In genomic region chr9:37405764-37406380, GRCh38 we compare ENCODE assay signal across 31 cellular contexts. TPM values are rescaled to one million over a fixed set of nuclear protein-coding genes. Genes with fewer than 3 reads are reported as not detected.
DNase-seq lines count a peak whose midpoint lies in the region; ATAC-seq, FAIRE-seq and TF ChIP-seq lines count a peak whose summit lies in the region.
"Had no signal": no experiment of that assay in that cellular context is flagged by ENCODE, and none has a peak within 500 bp of the region (broad histone marks: within the 10 kb centered on the region; RNA-seq: fewer than 3 reads in every experiment).

No MANE protein-coding gene starts in this region.

- CTCF ChIA-PET in HepG2 (lab: Yijun Ruan, JAX; ENCODE audit: low intra/inter-chr PET ratio, low total read pairs) = no interaction called here
- CTCF ChIA-PET in GM10248 (lab: Yijun Ruan, JAX) = interaction anchor here (1.8 to 22.3 kb wide), 4 partner anchors 9 to 410 kb away, joined by 7 to 359 read pairs (median 124); no protein-coding TSS in a partner anchor

- no peak for TF ChIP-seq CTCF in HepG2 (CRISPR knock-in tag; IDR thresholded peaks at IDR 0.05)
- TF ChIP-seq CTCF in right lobe of liver (IDR thresholded peaks at IDR 0.05) = no peak
- TF ChIP-seq CTCF in VCaP (conservative IDR thresholded peaks at IDR 0.05) = no peak
- TF ChIP-seq CTCF in right atrium auricular region (IDR thresholded peaks at IDR 0.05) = no peak
- no peak for TF ChIP-seq CTCF in GM10248 (IDR thresholded peaks at IDR 0.05; ENCODE audit: control extremely low read depth, extremely low read depth, low read depth, missing control alignments)

- TF ChIP-seq EP300 in HepG2 (IDR thresholded peaks at IDR 0.05; ENCODE audit: low read depth in 2 of 2, low read length in 2 of 2) (no peak), HepG2 (CRISPR knock-in tag; IDR thresholded peaks at IDR 0.05; ENCODE audit: borderline replicate concordance) (no peak)

- no peak for TF ChIP-seq RAD21 in HepG2 (CRISPR knock-in tag; IDR thresholded peaks at IDR 0.05)

- DNase-seq in HepG2 (ENCODE audit: low spot score) = no peak
- no peak for DNase-seq in right lobe of liver
- DNase-seq in right atrium auricular region (ENCODE audit: low spot score) = no peak
- no peak for DNase-seq in NCI-H2107 (lab: John Stamatoyannopoulos, UW)
- DNase-seq in GM10248 (ENCODE audit: extremely low spot score) = no peak
- DNase-seq: activated CD4-positive, alpha-beta T cell treated with anti-CD3 and anti-CD28 coated beads, Interleukin-2, amount 50 U/mL, for 4 hours; activated CD4-positive, CD25-positive, alpha-beta regulatory T cell; activated naive CD4-positive, alpha-beta T cell treated with anti-CD3 and anti-CD28 coated beads for 36 hours; amygdala; colonic mucosa; DMS153; effector memory CD4-positive, alpha-beta T cell; erythroblast; foreskin fibroblast; H7; left cardiac atrium; NCI-H1417 treated with DMSO at 0.1 percent for 48 hours; NCI-H446; SIG-M5; stomach; T1000; transverse colon had no signal

- TF ChIP-seq POLR2A in HepG2 (IDR thresholded peaks at IDR 0.05; ENCODE audit: insufficient read depth in 1 of 2, low read depth in 2 of 2, low read length in 2 of 2) (no peak), right lobe of liver (IDR thresholded peaks at IDR 0.05) (no peak)

- in situ Hi-C loops in HepG2 (cut with HindIII; ENCODE audit: extremely low pct_ligation_motif_present, low pct_unique_long_range_greater_than_20kb) = no loop called here

- ATAC-seq in HepG2 (no peak), right lobe of liver (no peak), GM18502 (IDR thresholded peaks at IDR 0.05; ENCODE audit: poor library complexity, unreplicated experiment) (no peak), HG02623 (IDR thresholded peaks at IDR 0.05; ENCODE audit: unreplicated experiment) (no peak)
- ATAC-seq: PC-3 had no signal

- H3K36me3 ChIP-seq in HepG2 (replicated peaks in 1 of 2; ENCODE audit: control insufficient read depth in 1 of 2, insufficient read depth in 2 of 2, low read length in 2 of 2) (no peaks in the 10 kb centered on the region), right lobe of liver (no peaks in the 10 kb centered on the region), right atrium auricular region (no peaks in the 10 kb centered on the region)
- H3K36me3 ChIP-seq: breast epithelium, colonic mucosa, heart left ventricle, neutrophil, stomach, transverse colon had no signal

- no peak for FAIRE-seq in HepG2 (lab: Jason Lieb, UNC)
- FAIRE-seq: GM18507 had no signal

- no peaks in the 10 kb centered on the region for H4K20me1 ChIP-seq in HepG2 (ENCODE audit: insufficient read depth, low read length)

- no TSS peak for BruUV-seq in HepG2 (replicated peaks; lab: Mats Ljungman, UMichigan)

- H3K27ac ChIP-seq in HepG2 (ENCODE audit: extremely low read length, insufficient read depth, low read length) (no peak overlapping the region), right lobe of liver (no peak overlapping the region), VCaP (peak overlapping the region; percentile 22; the same call in 1 of the 2 replicates), right atrium auricular region (peak overlapping the region; percentile 4 to 40)
- H3K27ac ChIP-seq: breast epithelium, colonic mucosa, KMS-11, neutrophil, transverse colon had no signal

- H3K4me3 ChIP-seq in HepG2 (replicated peaks in 1 of 3; ENCODE audit: insufficient read depth in 1 of 3, low read depth in 2 of 3, low read length in 3 of 3) (no peak overlapping the region), right lobe of liver (no peak overlapping the region), right atrium auricular region (no peak overlapping the region)
- H3K4me3 ChIP-seq: breast epithelium, colonic mucosa, heart left ventricle, stomach, transverse colon had no signal

- no peaks in the 10 kb centered on the region for H3K79me2 ChIP-seq in HepG2 (ENCODE audit: insufficient read depth, low read length)

- no peaks in the 10 kb centered on the region for H3K9me3 ChIP-seq in HepG2 (ENCODE audit: low read length)
- H3K9me3 ChIP-seq in right lobe of liver = no peaks in the 10 kb centered on the region
- H3K9me3 ChIP-seq in right atrium auricular region = no peaks in the 10 kb centered on the region
- H3K9me3 ChIP-seq: breast epithelium, colonic mucosa, heart left ventricle, neutrophil, stomach, transverse colon had no signal

- no peak overlapping the region for H2AFZ ChIP-seq in HepG2 (ENCODE audit: low read length)

- intact Hi-C loops in HepG2 (cut with micrococcal nuclease; ENCODE audit: unreplicated experiment) = no loop called here
- intact Hi-C loops in right lobe of liver (cut with DNase I) = no loop called here

- no peak overlapping the region for H3K4me2 ChIP-seq in HepG2 (ENCODE audit: low read depth, low read length)
- H3K4me2 ChIP-seq: KMS-11 had no signal

- 39% methylated on average over 10 of the region's 10 CpGs for WGBS in HepG2 (ENCODE audit: low lambda C conversion rate)
- WGBS in right lobe of liver (ENCODE audit: insufficient coverage, low coverage, low lambda C conversion rate, missing lambda C conversion rate) = 68% methylated on average over 8 of the region's 10 CpGs

- H3K9ac ChIP-seq in HepG2 (ENCODE audit: insufficient read depth, low read depth, low read length) = no peak overlapping the region
- H3K9ac ChIP-seq: KMS-11 had no signal

- H3K4me1 ChIP-seq in HepG2 (ENCODE audit: insufficient read depth, low read length) (peaks cover 23% of the 10 kb centered on the region), right lobe of liver (no peaks in the 10 kb centered on the region), right atrium auricular region (peaks cover 0 to 4% of the 10 kb centered on the region in 2 donors)
- H3K4me1 ChIP-seq: breast epithelium, colonic mucosa, stomach, transverse colon had no signal

- POLR2A ChIA-PET in HepG2 (lab: Yijun Ruan, JAX) = no interaction called here
- POLR2A ChIA-PET in GM10248 (lab: Yijun Ruan, JAX) = interaction anchor here (0.6 to 1.0 kb wide), 3 partner anchors 9 to 1714 kb away, joined by 3 to 6 read pairs (median 5); no protein-coding TSS in a partner anchor

- H3K27me3 ChIP-seq in HepG2 (ENCODE audit: control insufficient read depth in 1 of 2, insufficient read depth in 2 of 2, low read length in 2 of 2) = 0 out of 5 replicates have a peak, but pooled peaks cover 0 to 3% of the 10 kb centered on the region in 2 experiments
- H3K27me3 ChIP-seq in right lobe of liver = no peaks in the 10 kb centered on the region
- no peaks in the 10 kb centered on the region for H3K27me3 ChIP-seq in right atrium auricular region
- H3K27me3 ChIP-seq: breast epithelium, colonic mucosa, heart left ventricle, neutrophil, stomach, transverse colon had no signal

RNA-seq across cellular contexts. Expression of gene GRHPR, which starts 16.6 kb away (rescaled TPM):
- total RNA-seq in HepG2 (2016; rRNA removed; fragmentation: Illumina TruSeq; extraction: Trizol) = 115 and 127 TPM in 2 replicates
- total RNA-seq in HepG2 (2016; cell fraction: cytosol; rRNA removed; fragmentation: Illumina TruSeq; extraction: Trizol; ENCODE audit: low read depth) = 58.9 and 75.1 TPM in 2 replicates
- 119 and 128 TPM in 2 replicates for total RNA-seq in HepG2 (2016; cell fraction: insoluble cytoplasmic fraction; rRNA removed; fragmentation: Illumina TruSeq; extraction: Trizol)
- 66.5 and 84.7 TPM in 2 replicates for total RNA-seq in HepG2 (2016; cell fraction: membrane; rRNA removed; fragmentation: Illumina TruSeq; extraction: Trizol)
- 73.9 and 76.5 TPM in 2 replicates for total RNA-seq in HepG2 (2016; cell fraction: nucleus; rRNA removed; fragmentation: Illumina TruSeq; extraction: Trizol)
- 113 and 127 TPM in 2 replicates for polyA plus RNA-seq in HepG2 (2011; rRNA removed)
- polyA plus RNA-seq in HepG2 (2011; cell fraction: cytosol; rRNA removed) = 126 and 161 TPM in 2 replicates
- polyA plus RNA-seq in HepG2 (2011; cell fraction: nucleus; rRNA removed) = 121 and 122 TPM in 2 replicates
- polyA plus RNA-seq in HepG2 (2012) = 66.2 and 76.0 TPM in 2 replicates
- polyA plus RNA-seq in HepG2 (2016; cell fraction: cytosol; fragmentation: Illumina TruSeq; extraction: Trizol; ENCODE audit: low read depth) = 48.7 and 72.2 TPM in 2 replicates
- polyA plus RNA-seq in HepG2 (2016; cell fraction: insoluble cytoplasmic fraction; fragmentation: Illumina TruSeq; extraction: Trizol; ENCODE audit: low read depth) = 135 and 143 TPM in 2 replicates
- polyA plus RNA-seq in HepG2 (2016; cell fraction: membrane; fragmentation: Illumina TruSeq; extraction: Trizol; ENCODE audit: low read depth) = 58.4 and 72.9 TPM in 2 replicates
- 111 and 117 TPM in 2 replicates for polyA plus RNA-seq in HepG2 (2016; cell fraction: nucleus; fragmentation: Illumina TruSeq; extraction: Trizol; ENCODE audit: insufficient read depth, low read depth)
- polyA minus RNA-seq in HepG2 (2011; rRNA and poly(A)+ RNA removed; ENCODE audit: low replicate concordance) = 126 and 157 TPM in 2 replicates
- polyA minus RNA-seq in HepG2 (2011; cell fraction: cytosol; rRNA and poly(A)+ RNA removed) = 42.8 and 47.7 TPM in 2 replicates
- 54.1 and 61.8 TPM in 2 replicates for polyA minus RNA-seq in HepG2 (2011; cell fraction: nucleus; rRNA and poly(A)+ RNA removed)
- total RNA-seq in right lobe of liver = 100 to 1,000 TPM; 159 to 424 (median 359) TPM
- total RNA-seq in right atrium auricular region = 100 to 1,000 TPM; 129 to 137 TPM

RNA-seq across cellular contexts. Expression of gene ZBTB5, which starts 59.4 kb away (rescaled TPM):
- 12.5 and 15.2 TPM in 2 replicates for total RNA-seq in HepG2 (2016; rRNA removed; fragmentation: Illumina TruSeq; extraction: Trizol)
- 0.81 and 0.88 TPM in 2 replicates for total RNA-seq in HepG2 (2016; cell fraction: cytosol; rRNA removed; fragmentation: Illumina TruSeq; extraction: Trizol; ENCODE audit: low read depth)
- 12.4 and 14.4 TPM in 2 replicates for total RNA-seq in HepG2 (2016; cell fraction: insoluble cytoplasmic fraction; rRNA removed; fragmentation: Illumina TruSeq; extraction: Trizol)
- 5.8 and 6.1 TPM in 2 replicates for total RNA-seq in HepG2 (2016; cell fraction: membrane; rRNA removed; fragmentation: Illumina TruSeq; extraction: Trizol)
- 11.2 and 13.3 TPM in 2 replicates for total RNA-seq in HepG2 (2016; cell fraction: nucleus; rRNA removed; fragmentation: Illumina TruSeq; extraction: Trizol)
- 19.7 and 20.5 TPM in 2 replicates for polyA plus RNA-seq in HepG2 (2011; rRNA removed)
- polyA plus RNA-seq in HepG2 (2011; cell fraction: cytosol; rRNA removed) = 14.8 and 16.3 TPM in 2 replicates
- polyA plus RNA-seq in HepG2 (2011; cell fraction: nucleus; rRNA removed) = 25.4 and 27.5 TPM in 2 replicates
- polyA plus RNA-seq in HepG2 (2012) = 10.3 and 11.9 TPM in 2 replicates
- polyA plus RNA-seq in HepG2 (2016; cell fraction: cytosol; fragmentation: Illumina TruSeq; extraction: Trizol; ENCODE audit: low read depth) = 0.35 and 0.64 TPM in 2 replicates
- 11.5 and 11.7 TPM in 2 replicates for polyA plus RNA-seq in HepG2 (2016; cell fraction: insoluble cytoplasmic fraction; fragmentation: Illumina TruSeq; extraction: Trizol; ENCODE audit: low read depth)
- 3.5 and 4.3 TPM in 2 replicates for polyA plus RNA-seq in HepG2 (2016; cell fraction: membrane; fragmentation: Illumina TruSeq; extraction: Trizol; ENCODE audit: low read depth)
- polyA plus RNA-seq in HepG2 (2016; cell fraction: nucleus; fragmentation: Illumina TruSeq; extraction: Trizol; ENCODE audit: insufficient read depth, low read depth) = 16.5 and 19.6 TPM in 2 replicates
- 29.3 and 36.6 TPM in 2 replicates for polyA minus RNA-seq in HepG2 (2011; rRNA and poly(A)+ RNA removed; ENCODE audit: low replicate concordance)
- 11.4 and 13.4 TPM in 2 replicates for polyA minus RNA-seq in HepG2 (2011; cell fraction: cytosol; rRNA and poly(A)+ RNA removed)
- 23.9 and 25.2 TPM in 2 replicates for polyA minus RNA-seq in HepG2 (2011; cell fraction: nucleus; rRNA and poly(A)+ RNA removed)
- 1 to 10 TPM; 4.3 to 6.6 (median 5.5) TPM for total RNA-seq in right lobe of liver
- 1 to 10 TPM; 4.9 to 9.9 TPM for total RNA-seq in right atrium auricular region

Comparison
In these comparisons a context has a peak if more than half of its experiments do, and no peak if none do; other contexts are left out.
1. H3K27ac ChIP-seq: peak in VCaP (single experiment) and right atrium auricular region (2 of 2); none in HepG2 (single experiment) and right lobe of liver (0 of 3).